9 cellular contexts compared by ENCODE assay signal in genomic region chr12:20463920-20464524, GRCh38.
A peak's percentile ranks its signal among the peaks of the same experiment; 100 is the strongest.
DNase-seq lines count a peak whose midpoint lies in the region; ATAC-seq, FAIRE-seq and TF ChIP-seq lines count a peak whose summit lies in the region.
"Had no signal": no experiment of that assay in that cellular context is flagged by ENCODE, and none has a peak within 500 bp of the region (broad histone marks: within the 10 kb centered on the region; RNA-seq: fewer than 3 reads in every experiment).

No MANE protein-coding gene starts in this region.

- POLR2A ChIA-PET in A549 (lab: Yijun Ruan, JAX) (no interaction called here), Panc1 (lab: Charles Lee) (no interaction called here)

- no peaks in the 10 kb centered on the region for H3K9me2 ChIP-seq in hepatocyte (replicated peaks; ENCODE audit: insufficient read depth)

- peaks cover 54% of the 10 kb centered on the region for H3K4me1 ChIP-seq in A549
- no peaks in the 10 kb centered on the region for H3K4me1 ChIP-seq in Panc1 (ENCODE audit: control insufficient read depth, insufficient read depth, low read length)
- H3K4me1 ChIP-seq in hepatocyte (ENCODE audit: insufficient read depth) = peaks cover 7% of the 10 kb centered on the region
- H3K4me1 ChIP-seq in spleen = peaks cover 0 to 9% (median 0%) of the 10 kb centered on the region in 6 donors

- ATAC-seq in A549 (0 out of 6 replicates have a peak, but pooled peaks of 1 of the 2 experiments have one; percentile 35), Panc1 (no peak), omental fat pad (ENCODE audit: low FRiP score) (no peak)

- peak; percentile 67 for FAIRE-seq in A549 (lab: Jason Lieb, UNC)

- TF ChIP-seq RAD21 in A549 (conservative IDR thresholded peaks at IDR 0.05 in 1 of 2, IDR thresholded peaks at IDR 0.05 in 1 of 2) = peak; percentile 58 to 60

- no TSS peak for BruUV-seq in Panc1 (replicated peaks; lab: Mats Ljungman, UMichigan)

- H3K27me3 ChIP-seq in Panc1 (ENCODE audit: control insufficient read depth, insufficient read depth, low read length) = no peaks in the 10 kb centered on the region
- H3K27me3 ChIP-seq in hepatocyte = no peaks in the 10 kb centered on the region
- no peaks in the 10 kb centered on the region for H3K27me3 ChIP-seq in spleen (replicated peaks in 1 of 7)
- H3K27me3 ChIP-seq: neutrophil had no signal

- TF ChIP-seq EP300 in A549 (IDR thresholded peaks at IDR 0.05) = no peak

- H3K36me3 ChIP-seq in Panc1 (ENCODE audit: control insufficient read depth, insufficient read depth, low read length) (no peaks in the 10 kb centered on the region), hepatocyte (replicated peaks; ENCODE audit: insufficient read depth, low read depth) (no peaks in the 10 kb centered on the region), spleen (no peaks in the 10 kb centered on the region)
- H3K36me3 ChIP-seq: neutrophil had no signal

- CTCF ChIA-PET in A549 (lab: Yijun Ruan, JAX) (interaction anchor here (0.6 to 1.8 kb wide), 8 partner anchors 8 to 906 kb away, joined by 3 to 6 read pairs (median 3); no protein-coding TSS in a partner anchor), Panc1 (lab: Charles Lee) (interaction anchor here (0.6 kb wide), 1 partner anchor 1537 kb away, joined by 3 read pairs; no protein-coding TSS in a partner anchor)

- peaks cover 42% of the 10 kb centered on the region for H3K79me2 ChIP-seq in hepatocyte

- TF ChIP-seq POLR2A in A549 (IDR thresholded peaks at IDR 0.05; ENCODE audit: low read length) (no peak), spleen (IDR thresholded peaks at IDR 0.05) (no peak)

- H3K4me3 ChIP-seq in A549 (no peak overlapping the region), Panc1 (ENCODE audit: low read depth in 2 of 2, low read length in 2 of 2) (no peak overlapping the region), hepatocyte (no peak overlapping the region), spleen (no peak overlapping the region)

- 21% methylated on average over 2 of the region's 2 CpGs for WGBS in A549 (ENCODE audit: missing lambda C conversion rate)
- WGBS in hepatocyte (ENCODE audit: low lambda C conversion rate, missing lambda C conversion rate) = 51% methylated on average over 2 of the region's 2 CpGs
- 44 to 76% (median 66%) methylated on average over 2 of the region's 2 CpGs for WGBS in spleen, 5 donors

- no peaks in the 10 kb centered on the region for H4K20me1 ChIP-seq in hepatocyte (ENCODE audit: insufficient read depth, poor library complexity, severe bottlenecking)

- H3K4me2 ChIP-seq in A549 (no peak overlapping the region), hepatocyte (no peak overlapping the region)

- H3K9me3 ChIP-seq in A549 = no peaks in the 10 kb centered on the region
- H3K9me3 ChIP-seq in Panc1 (ENCODE audit: control insufficient read depth, insufficient read depth, low read depth, low read length) = no peaks in the 10 kb centered on the region
- H3K9me3 ChIP-seq in hepatocyte (ENCODE audit: low read depth) = no peaks in the 10 kb centered on the region
- no peaks in the 10 kb centered on the region for H3K9me3 ChIP-seq in spleen
- H3K9me3 ChIP-seq: neutrophil had no signal

- DNase-seq in A549 (ENCODE audit: low read depth in 1 of 2, low spot score in 1 of 2) (peak; percentile 18 to 29), GM13976 (ENCODE audit: low spot score) (no peak), Panc1 (ENCODE audit: low read depth, low spot score) (no peak), hepatocyte (ENCODE audit: low spot score) (peak; percentile 17), COLO668 (lab: John Stamatoyannopoulos, UW; ENCODE audit: unreplicated experiment) (no peak), T-helper 2 cell (no peak), spleen (no peak), omental fat pad (ENCODE audit: low spot score) (no peak)

- H2AFZ ChIP-seq in hepatocyte = no peak overlapping the region

- intact Hi-C loops in Panc1 (cut with micrococcal nuclease; ENCODE audit: unreplicated experiment) = loop anchor here (5.0 kb wide), 1 partner anchor 138 kb away; no protein-coding TSS in a partner anchor
- intact Hi-C loops in spleen (cut with DNase I; ENCODE audit: low total_unique reads) = no loop called here

- peak overlapping the region; percentile 63 to 77; a peak in 5 of 6 replicates for H3K27ac ChIP-seq in A549
- no peak overlapping the region for H3K27ac ChIP-seq in Panc1 (ENCODE audit: low read length)
- H3K27ac ChIP-seq in hepatocyte = no peak overlapping the region
- H3K27ac ChIP-seq in spleen = no peak overlapping the region
- H3K27ac ChIP-seq: neutrophil had no signal

- TF ChIP-seq CTCF in A549 (IDR thresholded peaks at IDR 0.05) (peak; percentile 59), GM13976 (IDR thresholded peaks at IDR 0.05; ENCODE audit: borderline replicate concordance, control extremely low read depth, extremely low read depth, insufficient read depth, missing control alignments) (peak; percentile 36), Panc1 (IDR thresholded peaks at IDR 0.05) (peak; percentile 52; the same call in 1 of the 2 replicates), hepatocyte (IDR thresholded peaks at IDR 0.05; ENCODE audit: poor library complexity) (peak; percentile 68), spleen (IDR thresholded peaks at IDR 0.05 in 8 of 11, conservative IDR thresholded peaks at IDR 0.05 in 3 of 11) (peak in 4 of 11 experiments; percentile 28 to 40 (median 35)), omental fat pad (IDR thresholded peaks at IDR 0.05) (no peak)

- in situ Hi-C loops in GM13976 (cut with MboI; ENCODE audit: low sequenced_read_pairs, unreplicated experiment) = no loop called here
- in situ Hi-C loops in Panc1 (cut with HindIII; ENCODE audit: low pct_unique_long_range_greater_than_20kb, low sequenced_read_pairs) = no loop called here

TF ChIP-seq in A549, 52 proteins besides CTCF, POLR2A, EP300 and RAD21:
- peak; percentile 72 for TF ChIP-seq SMC3 (IDR thresholded peaks at IDR 0.05)
- TF ChIP-seq CEBPB (IDR thresholded peaks at IDR 0.05) = peak in 1 of 2 experiments; percentile 57; a peak in 2 of 4 replicates
- TF ChIP-seq HOXB13 (CRISPR knock-in tag; IDR thresholded peaks at IDR 0.05; ENCODE audit: low read depth) = no peak

Comparison
In these comparisons a context has a peak if more than half of its experiments do, and no peak if none do; other contexts are left out.
1. DNase-seq: peak in A549 (2 of 2) and hepatocyte (single experiment); none in GM13976 (single experiment), Panc1 (single experiment), COLO668 (single experiment), T-helper 2 cell (0 of 5), spleen (single experiment) and omental fat pad (single experiment).
2. H3K27ac ChIP-seq: peak in A549 (2 of 2); none in Panc1 (single experiment), hepatocyte (single experiment) and spleen (0 of 8).
3. CTCF ChIP-seq: peak in A549 (single experiment), GM13976 (single experiment), Panc1 (single experiment) and hepatocyte (single experiment); none in omental fat pad (0 of 3).